8 cellular contexts compared by ENCODE assay signal in genomic region chr17:76353599-76354316, GRCh38. TPM values are rescaled to one million over a fixed set of nuclear protein-coding genes. Genes with fewer than 3 reads are reported as not detected.
DNase-seq lines count a peak whose midpoint lies in the region; ATAC-seq lines count a peak whose summit lies in the region.

PRPSAP1 (minus strand) TSS chr17:76353916; CDS start chr17:76353703, 213 bp downstream.

- WGBS in esophagus, 2 donors, result 0 to 1% methylated on average over 73 to 75 of the region's 75 CpGs

- H3K9ac ChIP-seq in muscle layer of colon (ENCODE audit: low read length), result peak within 1 kb of the TSS; percentile 21

- H3K27me3 ChIP-seq in esophagus (ENCODE audit: control insufficient read depth in 1 of 2, insufficient read depth in 2 of 2, low read length in 2 of 2) (no peaks in the 10 kb centered on the region), muscle layer of colon (ENCODE audit: control insufficient read depth in 1 of 2, insufficient read depth in 2 of 2, low read length in 2 of 2) (no peaks in the 10 kb centered on the region)

- peak; percentile 92 for ATAC-seq in GM21515 (IDR thresholded peaks at IDR 0.05; ENCODE audit: unreplicated experiment)

- H3K4me1 ChIP-seq in esophagus (ENCODE audit: control insufficient read depth in 2 of 2, insufficient read depth in 2 of 2, low read length in 1 of 2), result peaks cover 0 to 3% of the 10 kb centered on the region in 2 donors
- H3K4me1 ChIP-seq in muscle layer of colon (ENCODE audit: insufficient read depth, low read length), result peaks cover 4% of the 10 kb centered on the region

- DNase-seq in DMS 273 treated with DMSO at 0.1 percent for 48 hours (lab: John Stamatoyannopoulos, UW), result peak; percentile 91
- DNase-seq in HuH-7.5 (ENCODE audit: low spot score), result peak; percentile 80
- DNase-seq in OCI-M2 (lab: John Stamatoyannopoulos, UW; ENCODE audit: unreplicated experiment), result peak; percentile 88
- DNase-seq in activated T-cell treated with anti-CD3 and anti-CD28 coated beads for 48 hours (ENCODE audit: low read depth), result peak; percentile 79
- DNase-seq in stimulated activated CD8-positive, alpha-beta memory T cell treated with anti-CD3 and anti-CD28 coated beads, Interleukin-7, amount 100 ng/mL, for 24 hours (ENCODE audit: low read depth), result peak; percentile 59

- H3K4me3 ChIP-seq in esophagus (ENCODE audit: low read depth in 1 of 2, low read length in 2 of 2), result peak within 1 kb of the TSS; percentile 82 to 91
- H3K4me3 ChIP-seq in muscle layer of colon (ENCODE audit: low read depth in 1 of 2, low read length in 2 of 2), result peak within 1 kb of the TSS; percentile 78 to 79

- H3K9me3 ChIP-seq in esophagus (ENCODE audit: control insufficient read depth in 2 of 2, insufficient read depth in 1 of 2, low read depth in 1 of 2, low read length in 1 of 2) (no peaks in the 10 kb centered on the region), muscle layer of colon (ENCODE audit: low read length) (no peaks in the 10 kb centered on the region)

- H3K36me3 ChIP-seq in esophagus (ENCODE audit: control insufficient read depth in 2 of 2, insufficient read depth in 2 of 2, low read length in 1 of 2) (no peaks in the 10 kb centered on the region), muscle layer of colon (ENCODE audit: insufficient read depth, low read length) (no peaks in the 10 kb centered on the region)

- H3K27ac ChIP-seq in esophagus (ENCODE audit: low read depth in 2 of 2, low read length in 1 of 2) (peak within 1 kb of the TSS; percentile 88 to 95), muscle layer of colon (ENCODE audit: low read depth, low read length) (peak within 1 kb of the TSS; percentile 79)

RNA-seq across cellular contexts. Expression of gene PRPSAP1, which starts in this region (rescaled TPM):
- polyA plus RNA-seq in esophagus, result 10 to 100 TPM; 34.8 to 43.1 TPM

Comparison
In these comparisons a context has a peak if more than half of its experiments do, and no peak if none do; other contexts are left out.
1. Peak in every context shown above with its lines: DNase-seq, ATAC-seq, H3K4me3 ChIP-seq and H3K27ac ChIP-seq.